ENCODE assay signal across 21 cellular contexts in genomic region chr4:86529450-86529849, GRCh38.
"Had no signal": no experiment of that assay in that cellular context is flagged by ENCODE, and none has a peak within 500 bp of the region (broad histone marks: within the 10 kb centered on the region; RNA-seq: fewer than 3 reads in every experiment).

No MANE protein-coding gene starts in this region.

- H3K36me3 Mint-ChIP-seq: activated naive CD4-positive, alpha-beta T cell treated with anti-CD3 and anti-CD28 coated beads, Interleukin-2, amount 50 U/mL, for 72 hours; memory B cell; natural killer cell treated with Interleukin-12 subunit alpha and Interleukin-12 subunit beta and Interleukin-15 and Interleukin-18, amount 100 ng/mL, for 72 hours had no signal

- H3K9me3 ChIP-seq: breast epithelium, gastroesophageal sphincter, right lobe of liver, thoracic aorta, vagina had no signal

- H2AFZ ChIP-seq: hepatocyte had no signal

- H3K27ac Mint-ChIP-seq: activated B cell treated with CpG ODN at 0.5 μM for 24 hours; activated CD8-positive, alpha-beta T cell treated with anti-CD3 and anti-CD28 coated beads for 36 hours; activated naive CD4-positive, alpha-beta T cell treated with anti-CD3 and anti-CD28 coated beads, Interleukin-2, amount 50 U/mL, for 72 hours; activated T-helper 2 cell treated with anti-CD3 and anti-CD28 coated beads, Interferon-gamma antibody, Interleukin-2, Interleukin-4, amounts not matched to agents 10 μg/mL and 5 μg/mL and 100 μg/mL, durations not matched to agents 14 hours and 24 hours and 36 hours; memory B cell; natural killer cell treated with Interleukin-12 subunit alpha and Interleukin-12 subunit beta and Interleukin-15 and Interleukin-18, amount 100 ng/mL, for 72 hours; T-helper 2 cell treated with Interferon-gamma antibody and Interleukin-4, amounts not matched to agents 5 μg/mL and 100 μg/mL, for 36 hours had no signal

- DNase-seq: activated B cell treated with CpG ODN at 0.5 μM for 24 hours; activated CD4-positive, alpha-beta T cell treated with anti-CD3 and anti-CD28 coated beads, Interleukin-2, amount 50 U/mL, for 1 hour; activated CD8-positive, alpha-beta T cell treated with anti-CD3 and anti-CD28 coated beads for 36 hours; activated T-cell treated with anti-CD3 and anti-CD28 coated beads, Interleukin-2, amount 50 U/mL, for 48 hours; central memory CD4-positive, alpha-beta T cell; islet precursor cell; left ventricle myocardium superior; right lobe of liver; stimulated activated CD4-positive, alpha-beta T cell treated with anti-CD3 and anti-CD28 coated beads, Interleukin-2, amount 100 ng/mL, for 48 hours; stimulated activated naive CD8-positive, alpha-beta T cell treated with anti-CD3 and anti-CD28 coated beads, Interleukin-15, Interleukin-2, amounts not matched to agents 100 U/mL and 50 U/mL, for 24 hours; trophoblast cell had no signal

- H3K9me3 Mint-ChIP-seq: activated B cell treated with CpG ODN at 0.5 μM for 24 hours; activated CD8-positive, alpha-beta T cell treated with anti-CD3 and anti-CD28 coated beads for 36 hours; activated T-helper 2 cell treated with anti-CD3 and anti-CD28 coated beads, Interferon-gamma antibody, Interleukin-2, Interleukin-4, amounts not matched to agents 10 μg/mL and 5 μg/mL and 100 μg/mL, durations not matched to agents 14 hours and 24 hours and 36 hours; memory B cell; natural killer cell treated with Interleukin-12 subunit alpha and Interleukin-12 subunit beta and Interleukin-15 and Interleukin-18, amount 100 ng/mL, for 72 hours; T-helper 2 cell treated with Interferon-gamma antibody and Interleukin-4, amounts not matched to agents 5 μg/mL and 100 μg/mL, for 36 hours had no signal

- H3K27ac ChIP-seq: breast epithelium, gastroesophageal sphincter, hepatocyte, right lobe of liver, thoracic aorta, vagina had no signal

- H3K4me3 Mint-ChIP-seq: activated B cell treated with CpG ODN at 0.5 μM for 24 hours; activated CD8-positive, alpha-beta T cell treated with anti-CD3 and anti-CD28 coated beads for 36 hours; memory B cell; natural killer cell treated with Interleukin-12 subunit alpha and Interleukin-12 subunit beta and Interleukin-15 and Interleukin-18, amount 100 ng/mL, for 72 hours; T-helper 2 cell treated with Interferon-gamma antibody and Interleukin-4, amounts not matched to agents 5 μg/mL and 100 μg/mL, for 36 hours had no signal

- H3K4me3 ChIP-seq: breast epithelium, gastroesophageal sphincter, hepatocyte, right lobe of liver, thoracic aorta, vagina had no signal

- H3K4me1 ChIP-seq: breast epithelium, gastroesophageal sphincter, right lobe of liver, vagina had no signal

- H3K79me2 ChIP-seq: hepatocyte had no signal

- H3K36me3 ChIP-seq: breast epithelium, gastroesophageal sphincter, right lobe of liver, thoracic aorta, vagina had no signal

- H3K27me3 ChIP-seq: breast epithelium, gastroesophageal sphincter, hepatocyte, right lobe of liver, vagina had no signal

- H3K27me3 Mint-ChIP-seq: activated CD8-positive, alpha-beta T cell treated with anti-CD3 and anti-CD28 coated beads for 36 hours had no signal

- H3K4me1 Mint-ChIP-seq: activated B cell treated with CpG ODN at 0.5 μM for 24 hours, memory B cell had no signal

- ATAC-seq: activated CD8-positive, alpha-beta T cell treated with anti-CD3 and anti-CD28 coated beads for 36 hours; activated naive CD4-positive, alpha-beta T cell treated with anti-CD3 and anti-CD28 coated beads, Interleukin-2, amount 50 U/mL, for 72 hours; gastroesophageal sphincter; left ventricle myocardium superior; natural killer cell treated with Interleukin-12 subunit alpha and Interleukin-12 subunit beta and Interleukin-15 and Interleukin-18, amount 100 ng/mL, for 72 hours; right lobe of liver; stimulated activated naive CD8-positive, alpha-beta T cell treated with anti-CD3 and anti-CD28 coated beads, Interleukin-15, Interleukin-2, amounts not matched to agents 100 U/mL and 50 U/mL, for 24 hours had no signal

- H3K4me2 ChIP-seq: hepatocyte had no signal
